14 cellular contexts compared by ENCODE assay signal in genomic region chr16:29318037-29318436, GRCh38.
A peak's percentile ranks its signal among the peaks of the same experiment; 100 is the strongest.
DNase-seq lines count a peak whose midpoint lies in the region; ATAC-seq, FAIRE-seq and TF ChIP-seq lines count a peak whose summit lies in the region.
"Had no signal": no experiment of that assay in that cellular context is flagged by ENCODE, and none has a peak within 500 bp of the region (broad histone marks: within the 10 kb centered on the region; RNA-seq: fewer than 3 reads in every experiment).

No MANE protein-coding gene starts in this region.

- DNase-seq in HuH-7 (ENCODE audit: low spot score) (peak; percentile 62), bronchial epithelial cell (ENCODE audit: low read depth) (no peak), lung microvascular endothelial cell (ENCODE audit: low read depth in 2 of 2) (peak; percentile 24 to 45), NCI-H1417 (lab: John Stamatoyannopoulos, UW) (no peak)
- DNase-seq in stimulated activated CD4-positive, alpha-beta T cell treated with anti-CD3 and anti-CD28 coated beads, Interleukin-1b, Interleukin-23, amount 100 ng/mL, for 48 hours = no peak
- DNase-seq: activated CD8-positive, alpha-beta memory T cell treated with anti-CD3 and anti-CD28 coated beads, Interleukin-2, amount 10 ng/mL, durations not matched to agents 7 days and 5 days; NCI-H2029; SJCRH30 had no signal

- FAIRE-seq in bronchial epithelial cell (lab: Jason Lieb, UNC) = no peak
- FAIRE-seq: GM12891 had no signal

- no peak overlapping the region for H2AFZ ChIP-seq in ACC112 (ENCODE audit: low read length, unreplicated experiment)

- H3K27me3 ChIP-seq in ACC112 (ENCODE audit: insufficient read depth, low read length) (no peaks in the 10 kb centered on the region), bronchial epithelial cell (ENCODE audit: control insufficient read depth, insufficient read depth, low read length) (peaks cover 3% of the 10 kb centered on the region)
- H3K27me3 ChIP-seq: SJCRH30 had no signal

- ATAC-seq in GM18505 (IDR thresholded peaks at IDR 0.05; ENCODE audit: unreplicated experiment) = no peak
- ATAC-seq in HG03139 (IDR thresholded peaks at IDR 0.05; ENCODE audit: unreplicated experiment) = no peak

- H3K4me1 ChIP-seq in ACC112 (ENCODE audit: control insufficient read depth, insufficient read depth, low read length, unreplicated experiment) = peaks cover 15% of the 10 kb centered on the region
- H3K4me1 ChIP-seq: psoas muscle had no signal

- no peak for TF ChIP-seq POLR2A in GM18505 (IDR thresholded peaks at IDR 0.05; ENCODE audit: borderline replicate concordance, extremely low read depth, insufficient read depth, insufficient read length)

- H3K27ac ChIP-seq in ACC112 (ENCODE audit: low read depth, low read length) = peak overlapping the region; percentile 67; the same call in 1 of the 2 replicates
- H3K27ac ChIP-seq: KMS-11, psoas muscle, SJCRH30 had no signal

- H3K36me3 ChIP-seq in ACC112 (ENCODE audit: insufficient read depth, low read length) (no peaks in the 10 kb centered on the region), bronchial epithelial cell (ENCODE audit: control insufficient read depth, insufficient read depth, low read length) (no peaks in the 10 kb centered on the region)
- H3K36me3 ChIP-seq: SJCRH30 had no signal

- TF ChIP-seq CTCF in bronchial epithelial cell (IDR thresholded peaks at IDR 0.05; ENCODE audit: insufficient read depth, low read length, severe bottlenecking) = peak; percentile 42

- H3K79me2 ChIP-seq in ACC112 (ENCODE audit: control insufficient read depth, insufficient read depth, low read length, unreplicated experiment) = no peaks in the 10 kb centered on the region

- H3K4me3 ChIP-seq in ACC112 (ENCODE audit: low read depth, low read length) (no peak overlapping the region), bronchial epithelial cell (ENCODE audit: low read depth, low read length) (no peak overlapping the region)
- H3K4me3 ChIP-seq: psoas muscle, SJCRH30 had no signal

Comparison
In these comparisons a context has a peak if more than half of its experiments do, and no peak if none do; other contexts are left out.
1. DNase-seq: peak in HuH-7 (single experiment) and lung microvascular endothelial cell (2 of 2); none in bronchial epithelial cell (single experiment), stimulated activated CD4-positive, alpha-beta T cell treated with anti-CD3 and anti-CD28 coated beads, Interleukin-1b, Interleukin-23, amount 100 ng/mL, for 48 hours (single experiment) and NCI-H1417 (0 of 3).